Comparison of ENCODE assay signal across 8 cellular contexts in genomic region chr4:139734201-139734874, GRCh38.
DNase-seq lines count a peak whose midpoint lies in the region; TF ChIP-seq lines count a peak whose summit lies in the region.

No MANE protein-coding gene starts in this region.

- DNase-seq in CD1c-positive myeloid dendritic cell (ENCODE audit: extremely low spot score) (peak; percentile 56), MG63 (no peak), caudate nucleus (lab: John Stamatoyannopoulos, UW) (peak in 2 of 61 donors; percentile 21 to 35), iPS-NIHi7 (ENCODE audit: extremely low spot score) (no peak), HT-29 (ENCODE audit: low spot score) (no peak), ecto neural progenitor cell (ENCODE audit: low spot score) (no peak)

- H3K9ac ChIP-seq in liver (ENCODE audit: low read depth in 1 of 2, low read length in 2 of 2): peak overlapping the region; percentile 70 to 87

- H3K36me3 ChIP-seq in MG63: no peaks in the 10 kb centered on the region
- H3K36me3 ChIP-seq in liver (ENCODE audit: control insufficient read depth in 4 of 4, insufficient read depth in 3 of 4, low read depth in 1 of 4, low read length in 3 of 4): no peaks in the 10 kb centered on the region

- H3K4me3 ChIP-seq in MG63: peak overlapping the region; percentile 33
- peak overlapping the region in 2 of 3 donors; percentile 32 to 48 for H3K4me3 ChIP-seq in liver (ENCODE audit: low read depth in 1 of 3, low read length in 3 of 3)

- TF ChIP-seq RAD21 in liver (IDR thresholded peaks at IDR 0.05): peak in 1 of 2 donors; percentile 21

- 11% methylated on average over 14 of the region's 14 CpGs for WGBS in liver

- H3K27ac ChIP-seq in caudate nucleus (ENCODE audit: low read depth, low read length) (peak overlapping the region; percentile 81), liver (ENCODE audit: low read depth in 1 of 2, low read length in 2 of 2) (peak overlapping the region; percentile 58 to 94), temporal lobe (ENCODE audit: low read depth, low read length) (peak overlapping the region; percentile 72)

- no peaks in the 10 kb centered on the region for H3K9me3 ChIP-seq in MG63
- no peaks in the 10 kb centered on the region for H3K9me3 ChIP-seq in liver (ENCODE audit: control insufficient read depth in 4 of 4, low read length in 3 of 4)

- TF ChIP-seq CTCF in liver (IDR thresholded peaks at IDR 0.05; ENCODE audit: low read depth, low read length, missing input control): no peak

- H3K4me1 ChIP-seq in liver (ENCODE audit: control insufficient read depth in 4 of 4, insufficient read depth in 4 of 4, low read length in 3 of 4): peaks cover 3 to 12% (median 7%) of the 10 kb centered on the region in 4 donors

- H3K27me3 ChIP-seq in MG63 (no peaks in the 10 kb centered on the region), liver (ENCODE audit: control insufficient read depth in 4 of 4, insufficient read depth in 4 of 4, low read length in 3 of 4) (no peaks in the 10 kb centered on the region)

TF ChIP-seq in liver, 16 proteins besides CTCF, POLR2A, EP300 and RAD21:
- TF ChIP-seq REST (IDR thresholded peaks at IDR 0.05) (no peak), NR2F2 (IDR thresholded peaks at IDR 0.05) (no peak), JUND (IDR thresholded peaks at IDR 0.05) (no peak), HNF4A (conservative IDR thresholded peaks at IDR 0.05) (no peak), FOXA1 (IDR thresholded peaks at IDR 0.05) (no peak), TAF1 (conservative IDR thresholded peaks at IDR 0.05) (no peak), YY1 (IDR thresholded peaks at IDR 0.05) (no peak), RXRA (IDR thresholded peaks at IDR 0.05) (no peak), GABPA (IDR thresholded peaks at IDR 0.05 in 1 of 2, conservative IDR thresholded peaks at IDR 0.05 in 1 of 2) (no peak), FOXA2 (IDR thresholded peaks at IDR 0.05) (no peak), HNF4G (IDR thresholded peaks at IDR 0.05) (no peak), SP1 (IDR thresholded peaks at IDR 0.05) (no peak), EGR1 (IDR thresholded peaks at IDR 0.05; ENCODE audit: low read depth in 2 of 2) (no peak)
- TF ChIP-seq, protein P1, sequence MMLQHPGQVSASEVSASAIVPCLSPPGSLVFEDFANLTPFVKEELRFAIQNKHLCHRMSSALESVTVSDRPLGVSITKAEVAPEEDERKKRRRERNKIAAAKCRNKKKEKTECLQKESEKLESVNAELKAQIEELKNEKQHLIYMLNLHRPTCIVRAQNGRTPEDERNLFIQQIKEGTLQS (IDR thresholded peaks at IDR 0.05): no peak
- TF ChIP-seq, protein P2, sequence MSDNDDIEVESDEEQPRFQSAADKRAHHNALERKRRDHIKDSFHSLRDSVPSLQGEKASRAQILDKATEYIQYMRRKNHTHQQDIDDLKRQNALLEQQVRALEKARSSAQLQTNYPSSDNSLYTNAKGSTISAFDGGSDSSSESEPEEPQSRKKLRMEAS (IDR thresholded peaks at IDR 0.05): no peak
TF ChIP-seq in liver: peak in this region for 0.
